ENCODE assay signal across 8 cellular contexts in the genomic region with DNA sequence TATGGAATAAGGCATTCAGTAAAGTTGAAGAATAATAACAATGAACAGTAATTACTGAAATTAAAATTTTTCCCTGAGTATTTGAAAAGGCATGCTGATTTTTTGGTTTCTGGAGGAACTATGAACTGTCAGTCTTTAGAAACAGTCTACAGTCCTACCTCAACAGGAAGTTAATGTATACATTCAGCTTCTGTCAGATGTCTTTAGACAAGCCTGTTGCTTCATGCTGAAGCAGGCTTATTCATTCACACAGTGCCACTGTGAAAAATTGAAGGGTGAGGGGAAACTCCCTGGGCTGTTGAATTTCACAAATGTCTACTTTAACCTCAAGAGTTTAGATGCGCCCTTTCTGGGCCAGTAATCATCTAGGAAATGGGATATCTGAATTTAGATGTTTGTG. TPM values are rescaled to one million over a fixed set of nuclear protein-coding genes. Genes with fewer than 3 reads are reported as not detected.
DNase-seq lines count a peak whose midpoint lies in the region; ATAC-seq and TF ChIP-seq lines count a peak whose summit lies in the region.

No MANE protein-coding gene starts in this region.

- DNase-seq in stimulated activated CD4-positive, alpha-beta T cell treated with anti-CD3 and anti-CD28 coated beads, Interleukin-1b, Interleukin-23, amount 100 ng/mL, for 48 hours: peak; percentile 26
- no peak for DNase-seq in stimulated activated CD4-positive, alpha-beta T cell treated with anti-CD3 and anti-CD28 coated beads, Interleukin-2, amount 100 ng/mL, for 48 hours
- peak in 1 of 2 donors; percentile 33 for DNase-seq in activated naive CD4-positive, alpha-beta T cell treated with anti-CD3 and anti-CD28 coated beads, Interleukin-2, amount 50 U/mL, for 72 hours (ENCODE audit: low spot score in 2 of 2)
- DNase-seq in type B pancreatic cell (ENCODE audit: extremely low spot score, unreplicated experiment) (no peak), tibial nerve (ENCODE audit: low spot score in 2 of 2) (no peak), NCI-H187 treated with DMSO at 0.1 percent for 48 hours (lab: John Stamatoyannopoulos, UW) (no peak), putamen (ENCODE audit: low spot score) (no peak)

- peaks cover 54 to 62% (median 55%) of the 10 kb centered on the region in 3 donors for H3K4me1 Mint-ChIP-seq in IgD-negative memory B cell
- peaks cover 35% of the 10 kb centered on the region for H3K4me1 Mint-ChIP-seq in type B pancreatic cell (ENCODE audit: unreplicated experiment)

- no peak overlapping the region for H3K4me3 ChIP-seq in tibial nerve

- peak overlapping the region in 2 of 3 donors; percentile 10 to 96 for H3K27ac Mint-ChIP-seq in IgD-negative memory B cell
- no peak overlapping the region for H3K27ac Mint-ChIP-seq in activated naive CD4-positive, alpha-beta T cell treated with anti-CD3 and anti-CD28 coated beads, Interleukin-2, amount 50 U/mL, for 72 hours
- peak overlapping the region; percentile 84 for H3K27ac Mint-ChIP-seq in type B pancreatic cell

- H3K9me3 Mint-ChIP-seq in IgD-negative memory B cell (no peaks in the 10 kb centered on the region), type B pancreatic cell (peaks cover 4% of the 10 kb centered on the region)
- no peaks in the 10 kb centered on the region for H3K9me3 Mint-ChIP-seq in activated naive CD4-positive, alpha-beta T cell treated with anti-CD3 and anti-CD28 coated beads, Interleukin-2, amount 50 U/mL, for 72 hours

- no peaks in the 10 kb centered on the region for H3K9me3 ChIP-seq in tibial nerve

- WGBS in tibial nerve, 2 donors: 75 to 79% methylated on average over 1 of the region's 1 CpG

- TF ChIP-seq EP300 in tibial nerve (IDR thresholded peaks at IDR 0.05): no peak

- no peaks in the 10 kb centered on the region for H3K36me3 ChIP-seq in tibial nerve

- ATAC-seq in activated naive CD4-positive, alpha-beta T cell treated with anti-CD3 and anti-CD28 coated beads, Interleukin-2, amount 50 U/mL, for 72 hours: peak; percentile 49 to 61

- H3K4me1 ChIP-seq in tibial nerve: peaks cover 0 to 67% (median 30%) of the 10 kb centered on the region in 4 donors

- TF ChIP-seq CTCF in type B pancreatic cell (conservative IDR thresholded peaks at IDR 0.05) (no peak), tibial nerve (IDR thresholded peaks at IDR 0.05) (no peak)

- H3K36me3 Mint-ChIP-seq in IgD-negative memory B cell: peaks cover 5% of the 10 kb centered on the region
- peaks cover 2 to 14% of the 10 kb centered on the region in 2 donors for H3K36me3 Mint-ChIP-seq in activated naive CD4-positive, alpha-beta T cell treated with anti-CD3 and anti-CD28 coated beads, Interleukin-2, amount 50 U/mL, for 72 hours
- peaks cover 15% of the 10 kb centered on the region for H3K36me3 Mint-ChIP-seq in type B pancreatic cell

- no peaks in the 10 kb centered on the region for H3K27me3 ChIP-seq in tibial nerve

- H3K27ac ChIP-seq in tibial nerve: no peak overlapping the region

- TF ChIP-seq POLR2A in tibial nerve (IDR thresholded peaks at IDR 0.05): no peak

- H3K27me3 Mint-ChIP-seq in IgD-negative memory B cell (no peaks in the 10 kb centered on the region), type B pancreatic cell (no peaks in the 10 kb centered on the region)

- H3K4me3 Mint-ChIP-seq in IgD-negative memory B cell (peak overlapping the region; percentile 6 to 95 (median 65)), type B pancreatic cell (peak overlapping the region; percentile 77)

RNA-seq across cellular contexts. Expression of a gene that starts 3.5 kb away (rescaled TPM):
- 22.7 TPM for polyA plus RNA-seq in IgD-negative memory B cell
- total RNA-seq in activated naive CD4-positive, alpha-beta T cell treated with anti-CD3 and anti-CD28 coated beads, Interleukin-2, amount 50 U/mL, for 72 hours: 10 to 100 TPM; 15.6 to 21.7 TPM
- 16.9 and 25.6 TPM in 2 replicates for total RNA-seq in type B pancreatic cell (ENCODE audit: low replicate concordance)
- total RNA-seq in tibial nerve: 10 to 100 TPM; 12.3 to 26.2 (median 19.7) TPM

Comparison
In these comparisons a context has a peak if more than half of its experiments do, and no peak if none do; other contexts are left out.
1. H3K27ac Mint-ChIP-seq: peak in IgD-negative memory B cell (2 of 3) and type B pancreatic cell (single experiment); none in activated naive CD4-positive, alpha-beta T cell treated with anti-CD3 and anti-CD28 coated beads, Interleukin-2, amount 50 U/mL, for 72 hours (0 of 2).